14 cellular contexts compared by ENCODE assay signal in genomic region chr11:2265854-2266585, GRCh38. TPM values are rescaled to one million over a fixed set of nuclear protein-coding genes. Genes with fewer than 3 reads are reported as not detected.
DNase-seq lines count a peak whose midpoint lies in the region; ATAC-seq, FAIRE-seq and TF ChIP-seq lines count a peak whose summit lies in the region.
"Had no signal": no experiment of that assay in that cellular context is flagged by ENCODE, and none has a peak within 500 bp of the region (broad histone marks: within the 10 kb centered on the region; RNA-seq: fewer than 3 reads in every experiment).

No MANE protein-coding gene starts in this region.

- H4K5ac ChIP-seq in mesendoderm (ENCODE audit: low read length): no peak overlapping the region

- peaks cover under 1 to 12% (median 2%) of the 10 kb centered on the region in 3 donors for H3K27me3 Mint-ChIP-seq in CD14-positive monocyte (ENCODE audit: low read depth in 3 of 3)
- H3K27me3 Mint-ChIP-seq in activated T-helper 2 cell treated with anti-CD3 and anti-CD28 coated beads, Interferon-gamma antibody, Interleukin-2, Interleukin-4, amounts not matched to agents 10 μg/mL and 5 μg/mL and 100 μg/mL, durations not matched to agents 14 hours and 24 hours and 36 hours (ENCODE audit: low read depth): peaks cover 12% of the 10 kb centered on the region
- H3K27me3 Mint-ChIP-seq in natural killer cell treated with Interleukin-12 subunit alpha and Interleukin-12 subunit beta and Interleukin-15 and Interleukin-18, amount 100 ng/mL, for 72 hours: no peaks in the 10 kb centered on the region

- no peak overlapping the region for H2BK120ac ChIP-seq in mesendoderm (ENCODE audit: low read depth, low read length)

- TF ChIP-seq POLR2A in GM12892 (IDR thresholded peaks at IDR 0.05; ENCODE audit: low read depth, low read length): no peak

- H3K27ac ChIP-seq in mesendoderm (ENCODE audit: low read depth, low read length): no peak overlapping the region
- H3K27ac ChIP-seq: HL-60, PC-9, VCaP had no signal

- H3K36me3 ChIP-seq in mesendoderm (ENCODE audit: control insufficient read depth, insufficient read depth, low read length): no peaks in the 10 kb centered on the region
- H3K36me3 ChIP-seq: heart right ventricle had no signal

- no peaks in the 10 kb centered on the region for H3K4me1 ChIP-seq in mesendoderm (ENCODE audit: control insufficient read depth, low read depth, low read length)

- no peak overlapping the region for H3K4me2 ChIP-seq in mesendoderm (ENCODE audit: low read length)
- H3K4me2 ChIP-seq: PC-9 had no signal

- H3K18ac ChIP-seq in mesendoderm (ENCODE audit: low read length): no peak overlapping the region

- peaks cover 3 to 6% of the 10 kb centered on the region in 2 donors for H3K36me3 Mint-ChIP-seq in CD14-positive monocyte
- H3K36me3 Mint-ChIP-seq in activated T-helper 2 cell treated with anti-CD3 and anti-CD28 coated beads, Interferon-gamma antibody, Interleukin-2, Interleukin-4, amounts not matched to agents 10 μg/mL and 5 μg/mL and 100 μg/mL, durations not matched to agents 14 hours and 24 hours and 36 hours (ENCODE audit: low read depth): no peaks in the 10 kb centered on the region
- no peaks in the 10 kb centered on the region for H3K36me3 Mint-ChIP-seq in natural killer cell treated with Interleukin-12 subunit alpha and Interleukin-12 subunit beta and Interleukin-15 and Interleukin-18, amount 100 ng/mL, for 72 hours

- peaks cover 17% of the 10 kb centered on the region for H3K27me3 ChIP-seq in mesendoderm (ENCODE audit: insufficient read depth, low read length, poor library complexity)

- H2AK5ac ChIP-seq in mesendoderm (ENCODE audit: low read length): no peak overlapping the region

- no CpG with 5 or more reads among the region's 24 CpGs for WGBS in mesendoderm (ENCODE audit: extremely low coverage, insufficient coverage, low lambda C conversion rate)

- H3K9ac ChIP-seq in mesendoderm (ENCODE audit: low read length): no peak overlapping the region

- H3K27ac Mint-ChIP-seq in CD14-positive monocyte: peak overlapping the region; percentile 90 to 97 (median 95)
- H3K27ac Mint-ChIP-seq in activated T-helper 2 cell treated with anti-CD3 and anti-CD28 coated beads, Interferon-gamma antibody, Interleukin-2, Interleukin-4, amounts not matched to agents 10 μg/mL and 5 μg/mL and 100 μg/mL, durations not matched to agents 14 hours and 24 hours and 36 hours: peak overlapping the region; percentile 38
- peak overlapping the region; percentile 80 to 91 for H3K27ac Mint-ChIP-seq in natural killer cell treated with Interleukin-12 subunit alpha and Interleukin-12 subunit beta and Interleukin-15 and Interleukin-18, amount 100 ng/mL, for 72 hours

- peaks cover 38% of the 10 kb centered on the region for H3K4me1 Mint-ChIP-seq in CD14-positive monocyte
- peaks cover 15% of the 10 kb centered on the region for H3K4me1 Mint-ChIP-seq in activated T-helper 2 cell treated with anti-CD3 and anti-CD28 coated beads, Interferon-gamma antibody, Interleukin-2, Interleukin-4, amounts not matched to agents 10 μg/mL and 5 μg/mL and 100 μg/mL, durations not matched to agents 14 hours and 24 hours and 36 hours (ENCODE audit: low read depth)
- peaks cover 25 to 30% of the 10 kb centered on the region in 2 donors for H3K4me1 Mint-ChIP-seq in natural killer cell treated with Interleukin-12 subunit alpha and Interleukin-12 subunit beta and Interleukin-15 and Interleukin-18, amount 100 ng/mL, for 72 hours (ENCODE audit: low read depth in 2 of 2)

- no peak overlapping the region for H3K4me3 ChIP-seq in mesendoderm (ENCODE audit: low read length)
- H3K4me3 ChIP-seq: PC-9 had no signal

- H3K4ac ChIP-seq in mesendoderm (ENCODE audit: low read depth, low read length): no peak overlapping the region

- no peak overlapping the region for H2BK15ac ChIP-seq in mesendoderm (replicated peaks; ENCODE audit: low read depth)

- FAIRE-seq in GM12892 (lab: Jason Lieb, UNC): peak; percentile 82
- FAIRE-seq: small intestine had no signal

- intact Hi-C loops in CD14-positive monocyte (cut with micrococcal nuclease): loop anchor here (5.0 kb wide), 2 partner anchors 36 to 136 kb away; partner anchors contain the start of genes TSSC4 (in 2 of the 2), C11orf21 (in 1 of the 2) and TSPAN32 (in 1 of the 2)
- intact Hi-C loops in activated T-helper 2 cell treated with anti-CD3 and anti-CD28 coated beads, Interferon-gamma antibody, Interleukin-2, Interleukin-4, amounts not matched to agents 10 μg/mL and 5 μg/mL and 100 μg/mL, durations not matched to agents 14 hours and 24 hours and 36 hours (cut with micrococcal nuclease): no loop called here

- no peak overlapping the region for H3K56ac ChIP-seq in mesendoderm (ENCODE audit: low read length)

- no peaks in the 10 kb centered on the region for H3K79me1 ChIP-seq in mesendoderm (ENCODE audit: low read length)

- TF ChIP-seq CTCF in CD14-positive monocyte (IDR thresholded peaks at IDR 0.05): no peak

- peaks cover 0 to 4% (median 2%) of the 10 kb centered on the region in 7 donors for H3K9me3 Mint-ChIP-seq in CD14-positive monocyte
- H3K9me3 Mint-ChIP-seq in activated T-helper 2 cell treated with anti-CD3 and anti-CD28 coated beads, Interferon-gamma antibody, Interleukin-2, Interleukin-4, amounts not matched to agents 10 μg/mL and 5 μg/mL and 100 μg/mL, durations not matched to agents 14 hours and 24 hours and 36 hours: no peaks in the 10 kb centered on the region
- H3K9me3 Mint-ChIP-seq in natural killer cell treated with Interleukin-12 subunit alpha and Interleukin-12 subunit beta and Interleukin-15 and Interleukin-18, amount 100 ng/mL, for 72 hours: no peaks in the 10 kb centered on the region

- H3K79me2 ChIP-seq in mesendoderm (ENCODE audit: control insufficient read depth, insufficient read depth, low read length): no peaks in the 10 kb centered on the region

- DNase-seq in CD14-positive monocyte (ENCODE audit: low spot score) (no peak), GM12892 (ENCODE audit: insufficient read length) (no peak), NOMO-1 treated with DMSO at 0.1 percent for 48 hours (lab: John Stamatoyannopoulos, UW; ENCODE audit: unreplicated experiment) (no peak), mesendoderm (no peak), amniotic stem cell (lab: John Stamatoyannopoulos, UW) (no peak)
- no peak for DNase-seq in activated T-helper 2 cell treated with anti-CD3 and anti-CD28 coated beads, Interferon-gamma antibody, Interleukin-2, Interleukin-4, amounts not matched to agents 10 μg/mL and 5 μg/mL and 100 μg/mL, durations not matched to agents 14 hours and 24 hours and 36 hours (ENCODE audit: low spot score)
- DNase-seq in natural killer cell treated with Interleukin-12 subunit alpha and Interleukin-12 subunit beta and Interleukin-15 and Interleukin-18, amount 100 ng/mL, for 72 hours (ENCODE audit: low spot score): no peak
- DNase-seq: heart right ventricle, NCI-H1417, PC-9 had no signal

- no peak overlapping the region for H4K8ac ChIP-seq in mesendoderm (ENCODE audit: low read depth, low read length)

- no peak overlapping the region for H2BK5ac ChIP-seq in mesendoderm (ENCODE audit: low read length)

- H3K4me3 Mint-ChIP-seq in CD14-positive monocyte: peak overlapping the region; percentile 74 to 83
- H3K4me3 Mint-ChIP-seq in activated T-helper 2 cell treated with anti-CD3 and anti-CD28 coated beads, Interferon-gamma antibody, Interleukin-2, Interleukin-4, amounts not matched to agents 10 μg/mL and 5 μg/mL and 100 μg/mL, durations not matched to agents 14 hours and 24 hours and 36 hours (ENCODE audit: low read depth): peak overlapping the region; percentile 21
- H3K4me3 Mint-ChIP-seq in natural killer cell treated with Interleukin-12 subunit alpha and Interleukin-12 subunit beta and Interleukin-15 and Interleukin-18, amount 100 ng/mL, for 72 hours: peak overlapping the region; percentile 83

- ATAC-seq in natural killer cell treated with Interleukin-12 subunit alpha and Interleukin-12 subunit beta and Interleukin-15 and Interleukin-18, amount 100 ng/mL, for 72 hours: no peak
- no peak for ATAC-seq in HG03520 (IDR thresholded peaks at IDR 0.05; ENCODE audit: unreplicated experiment)

- H3K23ac ChIP-seq in mesendoderm (ENCODE audit: low read length): no peak overlapping the region

RNA-seq across cellular contexts. Expression of gene ASCL2, which starts 4.4 kb away (rescaled TPM):
- polyA plus RNA-seq in CD14-positive monocyte: 10 to 100 TPM in 1 of 2 donors, 1 to 10 TPM in 1; 8.3 to 11.4 TPM
- polyA plus RNA-seq in GM12892 (2012; ENCODE audit: missing spikeins): not detected
- 0.23 and 0.25 TPM in 2 replicates for total RNA-seq in activated T-helper 2 cell treated with anti-CD3 and anti-CD28 coated beads, Interferon-gamma antibody, Interleukin-2, Interleukin-4, amounts not matched to agents 10 μg/mL and 5 μg/mL and 100 μg/mL, durations not matched to agents 14 hours and 24 hours and 36 hours
- total RNA-seq in natural killer cell treated with Interleukin-12 subunit alpha and Interleukin-12 subunit beta and Interleukin-15 and Interleukin-18, amount 100 ng/mL, for 72 hours: 1 to 10 TPM; 2.5 to 5.3 TPM
- 0.10 TPM for polyA plus RNA-seq in mesendoderm (2013, experiment 1 of 2)
- 0.17 TPM for polyA plus RNA-seq in mesendoderm (2013, experiment 2 of 2)
- total RNA-seq: PC-9 had no signal

RNA-seq across cellular contexts. Expression of gene C11orf21, which starts 35.7 kb away (rescaled TPM):
- 10 to 100 TPM; 10.8 to 13.1 TPM for polyA plus RNA-seq in CD14-positive monocyte
- 0.19 TPM for polyA plus RNA-seq in GM12892 (2012; ENCODE audit: missing spikeins)
- total RNA-seq in activated T-helper 2 cell treated with anti-CD3 and anti-CD28 coated beads, Interferon-gamma antibody, Interleukin-2, Interleukin-4, amounts not matched to agents 10 μg/mL and 5 μg/mL and 100 μg/mL, durations not matched to agents 14 hours and 24 hours and 36 hours: 3.1 and 3.4 TPM in 2 replicates
- 1 to 10 TPM; 7.2 to 7.6 TPM for total RNA-seq in natural killer cell treated with Interleukin-12 subunit alpha and Interleukin-12 subunit beta and Interleukin-15 and Interleukin-18, amount 100 ng/mL, for 72 hours
- polyA plus RNA-seq in mesendoderm (2013, experiment 1 of 2): not detected
- not detected for polyA plus RNA-seq in mesendoderm (2013, experiment 2 of 2)
- total RNA-seq: PC-9 had no signal

RNA-seq across cellular contexts. Expression of gene TSPAN32, which starts 35.8 kb away (rescaled TPM):
- 10 to 100 TPM; 34.8 to 82.5 TPM for polyA plus RNA-seq in CD14-positive monocyte
- polyA plus RNA-seq in GM12892 (2012; ENCODE audit: missing spikeins): not detected
- 4.6 and 4.8 TPM in 2 replicates for total RNA-seq in activated T-helper 2 cell treated with anti-CD3 and anti-CD28 coated beads, Interferon-gamma antibody, Interleukin-2, Interleukin-4, amounts not matched to agents 10 μg/mL and 5 μg/mL and 100 μg/mL, durations not matched to agents 14 hours and 24 hours and 36 hours
- 1 to 10 TPM; 4.3 to 9.9 TPM for total RNA-seq in natural killer cell treated with Interleukin-12 subunit alpha and Interleukin-12 subunit beta and Interleukin-15 and Interleukin-18, amount 100 ng/mL, for 72 hours
- polyA plus RNA-seq in mesendoderm (2013, experiment 1 of 2): not detected
- polyA plus RNA-seq in mesendoderm (2013, experiment 2 of 2): not detected
- total RNA-seq: PC-9 had no signal

Comparison
In these comparisons a context has a peak if more than half of its experiments do, and no peak if none do; other contexts are left out.
1. H3K27ac Mint-ChIP-seq: peak in every context shown above with its lines; median percentile 95 in CD14-positive monocyte; 86 in natural killer cell treated with Interleukin-12 subunit alpha and Interleukin-12 subunit beta and Interleukin-15 and Interleukin-18, amount 100 ng/mL, for 72 hours; 38 in activated T-helper 2 cell treated with anti-CD3 and anti-CD28 coated beads, Interferon-gamma antibody, Interleukin-2, Interleukin-4, amounts not matched to agents 10 μg/mL and 5 μg/mL and 100 μg/mL, durations not matched to agents 14 hours and 24 hours and 36 hours.
2. H3K4me3 Mint-ChIP-seq: peak in every context shown above with its lines; median percentile 83 in natural killer cell treated with Interleukin-12 subunit alpha and Interleukin-12 subunit beta and Interleukin-15 and Interleukin-18, amount 100 ng/mL, for 72 hours; 78 in CD14-positive monocyte; 21 in activated T-helper 2 cell treated with anti-CD3 and anti-CD28 coated beads, Interferon-gamma antibody, Interleukin-2, Interleukin-4, amounts not matched to agents 10 μg/mL and 5 μg/mL and 100 μg/mL, durations not matched to agents 14 hours and 24 hours and 36 hours.